In the genomic region with DNA sequence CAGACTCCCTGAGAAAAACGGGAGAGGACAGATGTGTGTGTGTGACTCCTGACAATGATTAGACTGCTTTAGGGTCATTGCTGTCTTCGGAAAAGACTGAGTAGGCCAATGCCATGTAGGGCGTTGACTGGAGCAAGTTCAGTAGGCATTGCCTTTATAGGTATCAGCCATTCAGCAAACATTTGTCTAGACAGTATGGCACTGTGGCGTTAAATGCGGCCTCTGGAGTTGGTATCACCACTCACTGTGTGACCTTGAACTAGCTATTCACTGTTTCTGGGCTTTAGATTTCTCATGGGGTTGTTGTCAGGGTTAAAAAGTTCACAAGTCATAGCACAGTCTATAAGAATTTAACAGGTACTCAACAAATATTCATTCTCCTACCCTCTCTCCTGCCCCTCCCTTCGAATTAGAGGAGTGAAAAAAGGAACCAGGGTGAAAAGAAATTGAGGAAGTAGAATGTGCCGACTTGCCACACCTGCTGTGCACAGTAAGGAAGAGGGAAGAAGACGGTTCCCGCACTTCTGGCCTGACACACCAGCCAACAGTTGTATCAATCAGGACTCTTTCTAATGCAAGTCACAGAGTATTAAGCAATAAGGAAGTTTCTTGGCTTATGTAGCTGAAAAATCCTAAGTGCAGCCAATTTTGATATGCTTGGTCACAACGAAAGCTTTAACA, we compare ENCODE assay signal across 14 cellular contexts.
DNase-seq lines count a peak whose midpoint lies in the region; ATAC-seq and TF ChIP-seq lines count a peak whose summit lies in the region.
"Had no signal": no experiment of that assay in that cellular context is flagged by ENCODE, and none has a peak within 500 bp of the region (broad histone marks: within the 10 kb centered on the region; RNA-seq: fewer than 3 reads in every experiment).

No MANE protein-coding gene starts in this region.

- POLR2A ChIA-PET in activated B cell treated with CpG ODN at 0.5 μM for 24 hours (lab: Charles Lee): interaction anchor here (0.7 to 2.7 kb wide), 9 partner anchors 8 to 87 kb away, joined by 3 to 15 read pairs (median 3); no protein-coding TSS in a partner anchor

- H3K36me3 Mint-ChIP-seq in activated B cell treated with CpG ODN at 0.5 μM for 24 hours (ENCODE audit: low read depth): no peaks in the 10 kb centered on the region
- H3K36me3 Mint-ChIP-seq: naive thymus-derived CD8-positive, alpha-beta T cell had no signal

- H3K27ac Mint-ChIP-seq in activated B cell treated with CpG ODN at 0.5 μM for 24 hours: peak overlapping the region; percentile 74
- H3K27ac Mint-ChIP-seq: activated naive CD8-positive, alpha-beta T cell; stimulated activated naive CD8-positive, alpha-beta T cell treated with anti-CD3 and anti-CD28 coated beads, Interleukin-15, amount 100 ng/mL, for 72 hours had no signal

- intact Hi-C loops in activated B cell treated with CpG ODN at 0.5 μM for 24 hours (cut with micrococcal nuclease): loop anchor here (1.0 kb wide), 2 partner anchors 9 to 15 kb away; no protein-coding TSS in a partner anchor
- intact Hi-C loops in left colon (cut with DNase I, micrococcal nuclease): no loop called here

- H3K4me1 Mint-ChIP-seq in activated B cell treated with CpG ODN at 0.5 μM for 24 hours: peaks cover 39% of the 10 kb centered on the region

- no peaks in the 10 kb centered on the region for H3K27me3 Mint-ChIP-seq in activated B cell treated with CpG ODN at 0.5 μM for 24 hours
- H3K27me3 Mint-ChIP-seq: activated naive CD8-positive, alpha-beta T cell; naive thymus-derived CD8-positive, alpha-beta T cell; stimulated activated naive CD8-positive, alpha-beta T cell treated with anti-CD3 and anti-CD28 coated beads, Interleukin-15, amount 100 ng/mL, for 72 hours had no signal

- H3K4me3 Mint-ChIP-seq in activated B cell treated with CpG ODN at 0.5 μM for 24 hours: peak overlapping the region; percentile 28
- H3K4me3 Mint-ChIP-seq: activated naive CD8-positive, alpha-beta T cell; stimulated activated naive CD8-positive, alpha-beta T cell treated with anti-CD3 and anti-CD28 coated beads, Interleukin-15, amount 100 ng/mL, for 72 hours had no signal

- peak; percentile 87 for ATAC-seq in activated B cell treated with CpG ODN at 0.5 μM for 24 hours (ENCODE audit: low read depth)
- ATAC-seq in left colon: peak; percentile 90
- no peak for ATAC-seq in GM21576 (IDR thresholded peaks at IDR 0.05; ENCODE audit: unreplicated experiment)
- ATAC-seq: naive thymus-derived CD8-positive, alpha-beta T cell; stimulated activated naive CD8-positive, alpha-beta T cell treated with anti-CD3 and anti-CD28 coated beads, Interleukin-15, amount 100 ng/mL, for 72 hours had no signal

- DNase-seq in Ammon's horn (ENCODE audit: low spot score) (peak; percentile 58), KG1 (lab: John Stamatoyannopoulos, UW) (peak; percentile 53), activated B cell treated with CpG ODN at 0.5 μM for 24 hours (no peak), left colon (peak; percentile 66 to 88), NCI-H128 (lab: John Stamatoyannopoulos, UW; ENCODE audit: unreplicated experiment) (no peak), iPS-NIHi11 (ENCODE audit: low spot score) (no peak), NCI-H510A (lab: John Stamatoyannopoulos, UW) (no peak)
- DNase-seq: activated CD4-positive, alpha-beta T cell treated with anti-CD3 and anti-CD28 coated beads, Interleukin-2, amount 50 U/mL, for 1 hour; naive thymus-derived CD8-positive, alpha-beta T cell; NCI-H2081; SHP77; stimulated activated naive CD8-positive, alpha-beta T cell treated with anti-CD3 and anti-CD28 coated beads, Interleukin-15, amount 100 ng/mL, for 72 hours had no signal

- CTCF ChIA-PET in activated B cell treated with CpG ODN at 0.5 μM for 24 hours (lab: Charles Lee): interaction anchor here (1.1 kb wide), 1 partner anchor 20 kb away, joined by 3 read pairs; no protein-coding TSS in a partner anchor

- no peak for TF ChIP-seq CTCF in activated B cell treated with CpG ODN at 0.5 μM for 24 hours (IDR thresholded peaks at IDR 0.05)

- no peaks in the 10 kb centered on the region for H3K9me3 Mint-ChIP-seq in activated B cell treated with CpG ODN at 0.5 μM for 24 hours

Comparison
In these comparisons a context has a peak if more than half of its experiments do, and no peak if none do; other contexts are left out.
1. DNase-seq: peak in Ammon's horn (single experiment), KG1 (single experiment) and left colon (2 of 2); none in activated B cell treated with CpG ODN at 0.5 μM for 24 hours (single experiment), NCI-H128 (single experiment), iPS-NIHi11 (single experiment) and NCI-H510A (single experiment).